In the genomic region with DNA sequence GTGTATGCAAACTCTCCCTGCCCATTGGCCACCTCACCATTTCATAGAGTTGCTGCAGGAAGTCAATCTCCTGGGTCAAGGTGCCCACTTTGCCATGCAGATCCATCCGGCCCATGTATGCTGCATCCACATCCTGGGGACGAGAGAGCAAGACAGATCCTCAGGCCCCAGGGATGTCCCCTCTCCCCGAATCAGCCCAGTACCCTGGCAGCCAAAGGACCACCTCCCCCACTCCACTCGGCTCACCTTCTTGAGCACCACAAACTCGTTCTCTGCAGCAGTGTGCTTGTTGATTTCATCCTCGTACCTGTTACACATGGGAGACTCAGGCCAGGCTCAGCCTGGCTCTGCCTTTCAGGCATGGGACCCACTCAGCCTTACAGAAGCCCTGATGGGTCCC, we compare ENCODE assay signal across 15 cellular contexts. TPM values are rescaled to one million over a fixed set of nuclear protein-coding genes. Genes with fewer than 3 reads are reported as not detected.
DNase-seq lines count a peak whose midpoint lies in the region; ATAC-seq and TF ChIP-seq lines count a peak whose summit lies in the region.
"Had no signal": no experiment of that assay in that cellular context is flagged by ENCODE, and none has a peak within 500 bp of the region (broad histone marks: within the 10 kb centered on the region; RNA-seq: fewer than 3 reads in every experiment).

No MANE protein-coding gene starts in this region.

- peak overlapping the region; percentile 12 for H3K27ac Mint-ChIP-seq in endodermal cell
- H3K27ac Mint-ChIP-seq in activated CD8-positive, alpha-beta memory T cell treated with anti-CD3 and anti-CD28 coated beads, Interleukin-2, amount 10 ng/mL, durations not matched to agents 7 days and 5 days, result no peak overlapping the region

- WGBS in endodermal cell (ENCODE audit: insufficient coverage in 1 of 2, insufficient read length in 1 of 2), 2 experiments, result 86 to 95% methylated on average over 4 to 6 of the region's 6 CpGs
- WGBS in neuronal stem cell (ENCODE audit: extremely low coverage in 2 of 2, insufficient read length in 2 of 2, insufficient replicate concordance in 1 of 2), 2 donors, result no CpG with 5 or more reads among the region's 6 CpGs
- 71 to 81% (median 78%) methylated on average over 6 of the region's 6 CpGs for WGBS in spleen, 5 donors

- intact Hi-C loops in spleen (cut with DNase I; ENCODE audit: low total_unique reads), result no loop called here
- intact Hi-C loops in Right ventricle myocardium superior (cut with DNase I), result no loop called here

- no peaks in the 10 kb centered on the region for H3K9me3 Mint-ChIP-seq in endodermal cell
- no peaks in the 10 kb centered on the region for H3K9me3 Mint-ChIP-seq in activated CD8-positive, alpha-beta memory T cell treated with anti-CD3 and anti-CD28 coated beads, Interleukin-2, amount 10 ng/mL, durations not matched to agents 7 days and 5 days (ENCODE audit: low read depth)

- H2BK120ac ChIP-seq in neuronal stem cell (ENCODE audit: low read depth, low read length), result no peak overlapping the region

- H3K27ac ChIP-seq in endodermal cell (ENCODE audit: low read depth, low read length) (no peak overlapping the region), neuronal stem cell (replicated peaks; ENCODE audit: low read length) (no peak overlapping the region), spleen (no peak overlapping the region)
- H3K27ac ChIP-seq: GM23248 had no signal

- H3K36me3 Mint-ChIP-seq in endodermal cell (ENCODE audit: low read depth), result no peaks in the 10 kb centered on the region
- no peaks in the 10 kb centered on the region for H3K36me3 Mint-ChIP-seq in activated CD8-positive, alpha-beta memory T cell treated with anti-CD3 and anti-CD28 coated beads, Interleukin-2, amount 10 ng/mL, durations not matched to agents 7 days and 5 days
- H3K36me3 Mint-ChIP-seq: CD4-positive, CD25-positive, alpha-beta regulatory T cell had no signal

- H3K4me3 ChIP-seq in endodermal cell (ENCODE audit: low read length), result no peak overlapping the region
- H3K4me3 ChIP-seq in neuronal stem cell (ENCODE audit: low read length in 2 of 2), result no peak overlapping the region
- no peak overlapping the region for H3K4me3 ChIP-seq in spleen
- H3K4me3 ChIP-seq: GM23248, HAP-1 had no signal

- H2BK15ac ChIP-seq in neuronal stem cell (ENCODE audit: low read length), result no peak overlapping the region

- DNase-seq in endodermal cell (no peak), neuronal stem cell (ENCODE audit: low spot score) (no peak), spleen (peak; percentile 30), Right ventricle myocardium superior (no peak)
- no peak for DNase-seq in central memory CD4-positive, alpha-beta T cell
- no peak for DNase-seq in activated CD8-positive, alpha-beta memory T cell treated with anti-CD3 and anti-CD28 coated beads, Interleukin-2, amount 10 ng/mL, durations not matched to agents 7 days and 5 days
- DNase-seq: BE2C; C1 segment of cervical spinal cord; Caco-2; CD4-positive, CD25-positive, alpha-beta regulatory T cell; GM23248 had no signal

- no peaks in the 10 kb centered on the region for H3K79me1 ChIP-seq in neuronal stem cell (ENCODE audit: low read depth, low read length)

- no peak for TF ChIP-seq POLR2A in spleen (IDR thresholded peaks at IDR 0.05)

- H3K4me2 ChIP-seq in neuronal stem cell (ENCODE audit: insufficient read depth, low read length, poor library complexity, severe bottlenecking), result no peak overlapping the region

- H3K9me3 ChIP-seq in endodermal cell (ENCODE audit: control insufficient read depth, low read length) (no peaks in the 10 kb centered on the region), neuronal stem cell (replicated peaks in 1 of 2; ENCODE audit: control insufficient read depth in 2 of 2, insufficient read depth in 1 of 2, low read depth in 1 of 2, low read length in 2 of 2) (no peaks in the 10 kb centered on the region), spleen (no peaks in the 10 kb centered on the region)
- H3K9me3 ChIP-seq: BE2C, Caco-2, HAP-1 had no signal

- no peak overlapping the region for H3K9ac ChIP-seq in endodermal cell (ENCODE audit: extremely low read depth, low read length, poor library complexity, severe bottlenecking)
- no peak overlapping the region for H3K9ac ChIP-seq in neuronal stem cell (ENCODE audit: low read depth, low read length, poor library complexity)
- H3K9ac ChIP-seq: GM23248 had no signal

- CTCF ChIA-PET in activated CD8-positive, alpha-beta memory T cell treated with anti-CD3 and anti-CD28 coated beads, Interleukin-2, amount 10 ng/mL, durations not matched to agents 7 days and 5 days (lab: Charles Lee), result no interaction called here

- no peak for ATAC-seq in activated CD8-positive, alpha-beta memory T cell treated with anti-CD3 and anti-CD28 coated beads, Interleukin-2, amount 10 ng/mL, durations not matched to agents 7 days and 5 days
- ATAC-seq in Right ventricle myocardium superior (ENCODE audit: poor library complexity), result no peak

- TF ChIP-seq CTCF in endodermal cell (conservative IDR thresholded peaks at IDR 0.05) (no peak), spleen (IDR thresholded peaks at IDR 0.05 in 8 of 11, conservative IDR thresholded peaks at IDR 0.05 in 3 of 11) (no peak)

- no peak overlapping the region for H4K91ac ChIP-seq in neuronal stem cell (ENCODE audit: low read depth, low read length, poor library complexity)

- H2BK12ac ChIP-seq in neuronal stem cell (ENCODE audit: low read length), result peak overlapping the region; percentile 0

- H2BK5ac ChIP-seq in neuronal stem cell (ENCODE audit: low read length), result no peak overlapping the region

- H3K4me1 ChIP-seq in endodermal cell (ENCODE audit: control insufficient read depth, insufficient read depth, low read length), result no peaks in the 10 kb centered on the region
- H3K4me1 ChIP-seq in neuronal stem cell (ENCODE audit: control insufficient read depth in 2 of 2, insufficient read depth in 1 of 2, low read depth in 1 of 2, low read length in 2 of 2), result peaks cover 0 to 11% of the 10 kb centered on the region in 2 donors
- H3K4me1 ChIP-seq in spleen, result no peaks in the 10 kb centered on the region
- H3K4me1 ChIP-seq: BE2C, HAP-1 had no signal

- no peak overlapping the region for H3K18ac ChIP-seq in neuronal stem cell (ENCODE audit: low read length)

- no peak overlapping the region for H3K4ac ChIP-seq in neuronal stem cell (ENCODE audit: low read length)

- H3K27me3 Mint-ChIP-seq in endodermal cell (ENCODE audit: insufficient read depth), result peaks cover 11% of the 10 kb centered on the region
- H3K27me3 Mint-ChIP-seq in activated CD8-positive, alpha-beta memory T cell treated with anti-CD3 and anti-CD28 coated beads, Interleukin-2, amount 10 ng/mL, durations not matched to agents 7 days and 5 days, result peaks cover 4% of the 10 kb centered on the region

- H3K4me1 Mint-ChIP-seq in endodermal cell, result peaks cover 8% of the 10 kb centered on the region
- no peaks in the 10 kb centered on the region for H3K4me1 Mint-ChIP-seq in activated CD8-positive, alpha-beta memory T cell treated with anti-CD3 and anti-CD28 coated beads, Interleukin-2, amount 10 ng/mL, durations not matched to agents 7 days and 5 days
- H3K4me1 Mint-ChIP-seq: CD4-positive, CD25-positive, alpha-beta regulatory T cell had no signal

- no peak overlapping the region for H2AFZ ChIP-seq in neuronal stem cell (ENCODE audit: low read length)
- H2AFZ ChIP-seq: GM23248 had no signal

- no peaks in the 10 kb centered on the region for H3K27me3 ChIP-seq in endodermal cell (ENCODE audit: control insufficient read depth, insufficient read depth, low read length, poor library complexity, severe bottlenecking)
- H3K27me3 ChIP-seq in neuronal stem cell (ENCODE audit: control insufficient read depth in 3 of 3, insufficient read depth in 3 of 3, low read depth in 1 of 3, low read length in 3 of 3), result no peaks in the 10 kb centered on the region
- H3K27me3 ChIP-seq in spleen (replicated peaks in 1 of 7), result no peaks in the 10 kb centered on the region

- H3K36me3 ChIP-seq in endodermal cell (ENCODE audit: control insufficient read depth, insufficient read depth, low read length) (no peaks in the 10 kb centered on the region), neuronal stem cell (replicated peaks in 1 of 2; ENCODE audit: control insufficient read depth in 2 of 2, insufficient read depth in 2 of 2, low read length in 2 of 2) (no peaks in the 10 kb centered on the region), spleen (no peaks in the 10 kb centered on the region)
- H3K36me3 ChIP-seq: BE2C, HAP-1 had no signal

- H2AK5ac ChIP-seq in neuronal stem cell (ENCODE audit: low read depth, low read length), result no peak overlapping the region

- no peak overlapping the region for H3K23ac ChIP-seq in neuronal stem cell (ENCODE audit: low read depth, low read length, poor library complexity)

- no peak overlapping the region for H3K4me3 Mint-ChIP-seq in endodermal cell
- H3K4me3 Mint-ChIP-seq in activated CD8-positive, alpha-beta memory T cell treated with anti-CD3 and anti-CD28 coated beads, Interleukin-2, amount 10 ng/mL, durations not matched to agents 7 days and 5 days, result no peak overlapping the region
- H3K4me3 Mint-ChIP-seq: CD4-positive, CD25-positive, alpha-beta regulatory T cell had no signal

- no peak overlapping the region for H4K8ac ChIP-seq in neuronal stem cell (ENCODE audit: low read depth, low read length)

- H3K14ac ChIP-seq in neuronal stem cell (ENCODE audit: low read length), result no peak overlapping the region

RNA-seq across cellular contexts. Expression of a gene that starts 4.1 kb away (rescaled TPM):
- total RNA-seq in endodermal cell (not detected), spleen (under 1 TPM in 1 of 7 donors, not detected in 6; 0.37 TPM), Right ventricle myocardium superior (not detected)
- not detected for polyA plus RNA-seq in endodermal cell (2013, experiment 1 of 2)
- polyA plus RNA-seq in endodermal cell (2013, experiment 2 of 2), result not detected
- not detected for polyA plus RNA-seq in neuronal stem cell (2013, experiment 1 of 2)
- not detected for polyA plus RNA-seq in neuronal stem cell (2013, experiment 2 of 2)
- polyA plus RNA-seq in spleen, result under 1 TPM in 2 of 3 donors, not detected in 1; 0.15 to 0.19 TPM
- under 1 TPM in 1 of 2 experiments, not detected in 1; 0.23 TPM for total RNA-seq in activated CD8-positive, alpha-beta memory T cell treated with anti-CD3 and anti-CD28 coated beads, Interleukin-2, amount 10 ng/mL, durations not matched to agents 7 days and 5 days
- total RNA-seq: Caco-2; CD4-positive, CD25-positive, alpha-beta regulatory T cell; GM23248; H4; HT-29 had no signal
- polyA plus RNA-seq: CD4-positive, CD25-positive, alpha-beta regulatory T cell had no signal

RNA-seq across cellular contexts. Expression of a gene that starts 16.1 kb away (rescaled TPM):
- total RNA-seq in endodermal cell (not detected), spleen (under 1 TPM in 1 of 7 donors, not detected in 6; 0.37 TPM), Right ventricle myocardium superior (not detected)
- polyA plus RNA-seq in endodermal cell (2013, experiment 1 of 2), result not detected
- polyA plus RNA-seq in endodermal cell (2013, experiment 2 of 2), result not detected
- not detected for polyA plus RNA-seq in neuronal stem cell (2013, experiment 1 of 2)
- not detected for polyA plus RNA-seq in neuronal stem cell (2013, experiment 2 of 2)
- polyA plus RNA-seq in spleen, result 1 to 10 TPM in 2 of 3 donors, under 1 TPM in 1; 0.55 to 3.4 (median 1.4) TPM
- total RNA-seq in activated CD8-positive, alpha-beta memory T cell treated with anti-CD3 and anti-CD28 coated beads, Interleukin-2, amount 10 ng/mL, durations not matched to agents 7 days and 5 days, result not detected
- total RNA-seq: A172; CD4-positive, CD25-positive, alpha-beta regulatory T cell; H4; HT-29 had no signal
- polyA plus RNA-seq: CD4-positive, CD25-positive, alpha-beta regulatory T cell; GM23248 had no signal

RNA-seq across cellular contexts. Expression of a gene that starts 18.8 kb away (rescaled TPM):
- not detected for total RNA-seq in endodermal cell
- polyA plus RNA-seq in endodermal cell (2013, experiment 1 of 2), result not detected
- not detected for polyA plus RNA-seq in endodermal cell (2013, experiment 2 of 2)
- polyA plus RNA-seq in neuronal stem cell (2013, experiment 1 of 2), result not detected
- polyA plus RNA-seq in neuronal stem cell (2013, experiment 2 of 2), result not detected
- not detected for total RNA-seq in spleen
- under 1 TPM in 2 of 3 donors, not detected in 1; 0.24 to 0.83 TPM for polyA plus RNA-seq in spleen
- not detected for total RNA-seq in activated CD8-positive, alpha-beta memory T cell treated with anti-CD3 and anti-CD28 coated beads, Interleukin-2, amount 10 ng/mL, durations not matched to agents 7 days and 5 days
- not detected for total RNA-seq in Right ventricle myocardium superior
- total RNA-seq: A172; Caco-2; CD4-positive, CD25-positive, alpha-beta regulatory T cell; GM23248; H4; HT-29 had no signal
- polyA plus RNA-seq: CD4-positive, CD25-positive, alpha-beta regulatory T cell; GM23248 had no signal

RNA-seq across cellular contexts. Expression of a gene that starts 34.1 kb away (rescaled TPM):
- total RNA-seq in endodermal cell (not detected), spleen (not detected), Right ventricle myocardium superior (not detected)
- polyA plus RNA-seq in endodermal cell (2013, experiment 1 of 2), result not detected
- polyA plus RNA-seq in endodermal cell (2013, experiment 2 of 2), result not detected
- not detected for polyA plus RNA-seq in neuronal stem cell (2013, experiment 1 of 2)
- not detected for polyA plus RNA-seq in neuronal stem cell (2013, experiment 2 of 2)
- not detected for polyA plus RNA-seq in spleen
- total RNA-seq in activated CD8-positive, alpha-beta memory T cell treated with anti-CD3 and anti-CD28 coated beads, Interleukin-2, amount 10 ng/mL, durations not matched to agents 7 days and 5 days, result not detected
- total RNA-seq: A172; Caco-2; CD4-positive, CD25-positive, alpha-beta regulatory T cell; GM23248; H4; HT-29 had no signal
- polyA plus RNA-seq: CD4-positive, CD25-positive, alpha-beta regulatory T cell; GM23248 had no signal

RNA-seq across cellular contexts. Expression of a gene that starts 52.8 kb away (rescaled TPM):
- not detected for total RNA-seq in endodermal cell
- not detected for polyA plus RNA-seq in endodermal cell (2013, experiment 1 of 2)
- polyA plus RNA-seq in endodermal cell (2013, experiment 2 of 2), result not detected
- not detected for polyA plus RNA-seq in neuronal stem cell (2013, experiment 1 of 2)
- not detected for polyA plus RNA-seq in neuronal stem cell (2013, experiment 2 of 2)
- total RNA-seq in spleen, result not detected
- polyA plus RNA-seq in spleen, result not detected
- total RNA-seq in activated CD8-positive, alpha-beta memory T cell treated with anti-CD3 and anti-CD28 coated beads, Interleukin-2, amount 10 ng/mL, durations not matched to agents 7 days and 5 days, result not detected
- total RNA-seq in Right ventricle myocardium superior, result not detected
- total RNA-seq: A172; Caco-2; CD4-positive, CD25-positive, alpha-beta regulatory T cell; GM23248; H4; HT-29 had no signal
- polyA plus RNA-seq: CD4-positive, CD25-positive, alpha-beta regulatory T cell; GM23248 had no signal
